15 cellular contexts compared by ENCODE assay signal in the genomic region with DNA sequence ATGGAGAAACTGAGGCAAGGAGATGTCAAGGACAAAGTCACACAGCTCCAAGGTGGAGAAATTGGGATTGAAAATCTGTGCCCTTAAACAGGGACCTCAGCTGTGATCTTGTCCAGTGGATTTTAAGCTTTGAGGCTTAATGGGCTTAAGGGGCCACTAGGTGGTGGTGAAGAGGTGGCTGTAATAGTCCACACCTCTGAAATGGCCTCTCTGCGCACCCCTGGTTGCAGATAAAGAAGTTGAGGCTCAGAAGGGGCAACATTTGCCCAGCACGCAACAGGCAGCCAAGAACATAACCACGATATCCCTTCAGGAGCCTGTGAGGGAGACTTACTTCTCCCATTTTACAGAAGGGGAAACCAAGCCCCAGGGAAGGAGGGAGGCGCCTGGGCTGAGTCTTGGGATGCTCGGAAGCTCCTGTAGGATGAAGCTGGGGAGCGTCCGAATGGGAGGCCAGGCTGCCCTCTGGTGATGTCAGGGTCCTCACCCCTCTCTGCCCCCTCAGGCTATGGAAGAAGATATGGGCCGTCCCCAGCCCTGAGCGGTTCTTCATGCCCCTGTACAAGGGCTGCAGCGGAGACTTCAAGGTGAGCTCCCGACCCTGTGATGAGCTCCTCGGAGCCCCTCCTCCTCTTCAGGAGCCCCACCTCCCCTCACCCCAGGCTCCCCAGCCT. TPM values are rescaled to one million over a fixed set of nuclear protein-coding genes. Genes with fewer than 3 reads are reported as not detected.
DNase-seq lines count a peak whose midpoint lies in the region; ATAC-seq and TF ChIP-seq lines count a peak whose summit lies in the region.
"Had no signal": no experiment of that assay in that cellular context is flagged by ENCODE, and none has a peak within 500 bp of the region (broad histone marks: within the 10 kb centered on the region; RNA-seq: fewer than 3 reads in every experiment).

No MANE protein-coding gene starts in this region.

- peaks cover 51% of the 10 kb centered on the region for H3K4me1 Mint-ChIP-seq in activated CD4-positive, alpha-beta memory T cell treated with anti-CD3 and anti-CD28 coated beads, Interleukin-2, amount 10 ng/mL, durations not matched to agents 7 days and 5 days
- peaks cover 57% of the 10 kb centered on the region for H3K4me1 Mint-ChIP-seq in activated CD4-positive, alpha-beta memory T cell treated with anti-CD3 and anti-CD28 coated beads for 36 hours (ENCODE audit: low read depth)
- peaks cover 43 to 63% of the 10 kb centered on the region in 2 donors for H3K4me1 Mint-ChIP-seq in natural killer cell treated with Interleukin-12 subunit alpha and Interleukin-12 subunit beta and Interleukin-15 and Interleukin-18, amount 100 ng/mL, for 72 hours (ENCODE audit: low read depth in 2 of 2)

- H3K27ac ChIP-seq in HCT116 (ENCODE audit: low read depth, low read length): no peak overlapping the region
- H3K27ac ChIP-seq: A549, dorsolateral prefrontal cortex had no signal

- peak overlapping the region; percentile 87 for H3K27ac Mint-ChIP-seq in activated CD4-positive, alpha-beta memory T cell treated with anti-CD3 and anti-CD28 coated beads, Interleukin-2, amount 10 ng/mL, durations not matched to agents 7 days and 5 days
- H3K27ac Mint-ChIP-seq in activated CD4-positive, alpha-beta memory T cell treated with anti-CD3 and anti-CD28 coated beads for 36 hours: no peak overlapping the region
- peak overlapping the region; percentile 78 to 100 for H3K27ac Mint-ChIP-seq in natural killer cell treated with Interleukin-12 subunit alpha and Interleukin-12 subunit beta and Interleukin-15 and Interleukin-18, amount 100 ng/mL, for 72 hours

- peaks cover 25% of the 10 kb centered on the region for H3K9me3 Mint-ChIP-seq in activated CD4-positive, alpha-beta memory T cell treated with anti-CD3 and anti-CD28 coated beads, Interleukin-2, amount 10 ng/mL, durations not matched to agents 7 days and 5 days
- H3K9me3 Mint-ChIP-seq in activated CD4-positive, alpha-beta memory T cell treated with anti-CD3 and anti-CD28 coated beads for 36 hours: peaks cover 11% of the 10 kb centered on the region
- no peaks in the 10 kb centered on the region for H3K9me3 Mint-ChIP-seq in natural killer cell treated with Interleukin-12 subunit alpha and Interleukin-12 subunit beta and Interleukin-15 and Interleukin-18, amount 100 ng/mL, for 72 hours

- no peak for TF ChIP-seq RAD21 in HCT116 (IDR thresholded peaks at IDR 0.05; ENCODE audit: low read depth)

- H3K4me3 Mint-ChIP-seq in activated CD4-positive, alpha-beta memory T cell treated with anti-CD3 and anti-CD28 coated beads, Interleukin-2, amount 10 ng/mL, durations not matched to agents 7 days and 5 days: no peak overlapping the region
- no peak overlapping the region for H3K4me3 Mint-ChIP-seq in activated CD4-positive, alpha-beta memory T cell treated with anti-CD3 and anti-CD28 coated beads for 36 hours
- H3K4me3 Mint-ChIP-seq in natural killer cell treated with Interleukin-12 subunit alpha and Interleukin-12 subunit beta and Interleukin-15 and Interleukin-18, amount 100 ng/mL, for 72 hours: no peak overlapping the region

- H3K36me3 ChIP-seq in HCT116 (ENCODE audit: control insufficient read depth in 1 of 2, insufficient read depth in 2 of 2, low read length in 2 of 2): no peaks in the 10 kb centered on the region

- peaks cover 92% of the 10 kb centered on the region for H3K36me3 Mint-ChIP-seq in activated CD4-positive, alpha-beta memory T cell treated with anti-CD3 and anti-CD28 coated beads, Interleukin-2, amount 10 ng/mL, durations not matched to agents 7 days and 5 days (ENCODE audit: low read depth)
- peaks cover 90% of the 10 kb centered on the region for H3K36me3 Mint-ChIP-seq in activated CD4-positive, alpha-beta memory T cell treated with anti-CD3 and anti-CD28 coated beads for 36 hours
- H3K36me3 Mint-ChIP-seq in natural killer cell treated with Interleukin-12 subunit alpha and Interleukin-12 subunit beta and Interleukin-15 and Interleukin-18, amount 100 ng/mL, for 72 hours: peaks cover 31% of the 10 kb centered on the region

- H3K79me2 ChIP-seq in HCT116 (ENCODE audit: insufficient read depth, low read length): no peaks in the 10 kb centered on the region

- intact Hi-C loops in activated CD4-positive, alpha-beta memory T cell treated with anti-CD3 and anti-CD28 coated beads for 36 hours (cut with micrococcal nuclease): no loop called here
- intact Hi-C loops in HCT116 (cut with micrococcal nuclease): no loop called here

- CTCF ChIA-PET in activated CD4-positive, alpha-beta memory T cell treated with anti-CD3 and anti-CD28 coated beads, Interleukin-2, amount 10 ng/mL, durations not matched to agents 7 days and 5 days (lab: Charles Lee): interaction anchor here (0.9 to 1.4 kb wide), 2 partner anchors 14 to 78 kb away, joined by 4 read pairs; no protein-coding TSS in a partner anchor
- CTCF ChIA-PET in activated CD4-positive, alpha-beta memory T cell treated with anti-CD3 and anti-CD28 coated beads for 36 hours (lab: Charles Lee): interaction anchor here (0.6 kb wide), 1 partner anchor 278 kb away, joined by 3 read pairs; no protein-coding TSS in a partner anchor
- CTCF ChIA-PET in HCT116 (lab: Charles Lee): no interaction called here

- peaks cover 0 to 15% of the 10 kb centered on the region in 2 experiments; a peak in 2 of 4 replicates for H3K9me3 ChIP-seq in HCT116 (ENCODE audit: control insufficient read depth in 1 of 2, insufficient read depth in 1 of 2, low read depth in 1 of 2, low read length in 2 of 2)

- TF ChIP-seq CTCF in HCT116 (IDR thresholded peaks at IDR 0.05 in 2 of 3, conservative IDR thresholded peaks at IDR 0.05 in 1 of 3; ENCODE audit: borderline replicate concordance in 1 of 3, insufficient read depth in 1 of 3, low read depth in 2 of 3, low read length in 2 of 3) (peak in 2 of 3 experiments; percentile 16 to 25; a peak in 3 of 6 replicates), astrocyte of the spinal cord (IDR thresholded peaks at IDR 0.05; ENCODE audit: low read depth, low read length) (peak; percentile 4)

- no peak overlapping the region for H3K4me2 ChIP-seq in HCT116 (ENCODE audit: low read length)
- H3K4me2 ChIP-seq: A549 had no signal

- ATAC-seq in HCT116 (no peak; the same call in 1 of the 2 replicates), GM18861 (IDR thresholded peaks at IDR 0.05; ENCODE audit: unreplicated experiment) (no peak)
- no peak for ATAC-seq in natural killer cell treated with Interleukin-12 subunit alpha and Interleukin-12 subunit beta and Interleukin-15 and Interleukin-18, amount 100 ng/mL, for 72 hours
- ATAC-seq: A549 had no signal

- H3K4me3 ChIP-seq in HCT116 (replicated peaks in 1 of 2; ENCODE audit: low read depth in 1 of 2, low read length in 2 of 2) (no peak overlapping the region), astrocyte of the spinal cord (ENCODE audit: low read depth, low read length) (no peak overlapping the region)
- H3K4me3 ChIP-seq: A549, dorsolateral prefrontal cortex had no signal

- H3K9me2 ChIP-seq in HCT116 (ENCODE audit: insufficient read depth): no peaks in the 10 kb centered on the region

- H3K27me3 ChIP-seq in HCT116 (ENCODE audit: insufficient read depth, low read length): no peaks in the 10 kb centered on the region

- H2AFZ ChIP-seq in HCT116 (ENCODE audit: low read depth, low read length, poor library complexity, severe bottlenecking): no peak overlapping the region

- RAD21 ChIA-PET in HCT116 (lab: Charles Lee; ENCODE audit: low non-redundant PET in 1 of 2, low total read pairs in 2 of 2, uncharacterized antibody in 2 of 2, unreplicated experiment in 2 of 2): no interaction called here

- in situ Hi-C loops in astrocyte of the spinal cord (cut with HindIII; ENCODE audit: low sequenced_read_pairs): no loop called here

- POLR2A ChIA-PET in activated CD4-positive, alpha-beta memory T cell treated with anti-CD3 and anti-CD28 coated beads, Interleukin-2, amount 10 ng/mL, durations not matched to agents 7 days and 5 days (lab: Charles Lee): interaction anchor here (0.9 to 2.6 kb wide), 5 partner anchors 8 to 215 kb away, joined by 3 to 18 read pairs (median 4); a partner anchor contains a TSS
- POLR2A ChIA-PET in activated CD4-positive, alpha-beta memory T cell treated with anti-CD3 and anti-CD28 coated beads for 36 hours (lab: Charles Lee): no interaction called here
- POLR2A ChIA-PET in HCT116 (lab: Charles Lee): no interaction called here

- no TSS peak for BruUV-seq in HCT116 (replicated peaks; lab: Mats Ljungman, UMichigan)

- DNase-seq in activated CD4-positive, alpha-beta memory T cell treated with anti-CD3 and anti-CD28 coated beads, Interleukin-2, amount 10 ng/mL, durations not matched to agents 7 days and 5 days: no peak
- DNase-seq in activated CD4-positive, alpha-beta memory T cell treated with anti-CD3 and anti-CD28 coated beads for 36 hours: no peak
- no peak for DNase-seq in HCT116 (ENCODE audit: low read depth, low spot score)
- DNase-seq in astrocyte of the spinal cord (ENCODE audit: low read depth, low spot score): no peak
- peak; percentile 46 for DNase-seq in natural killer cell treated with Interleukin-12 subunit alpha and Interleukin-12 subunit beta and Interleukin-15 and Interleukin-18, amount 100 ng/mL, for 72 hours (ENCODE audit: low spot score)
- no peak for DNase-seq in COR-L47 (lab: John Stamatoyannopoulos, UW)
- DNase-seq in HuH-7.5 (ENCODE audit: low spot score): no peak
- DNase-seq: mesenchymal stem cell, NCI-H1417, NCI-H510A treated with DMSO at 0.1 percent for 48 hours, nucleus accumbens, small intestine had no signal

- H4K20me1 ChIP-seq in HCT116 (ENCODE audit: insufficient read depth): no peaks in the 10 kb centered on the region

- no peaks in the 10 kb centered on the region for H3K4me1 ChIP-seq in HCT116 (ENCODE audit: control insufficient read depth in 1 of 2, insufficient read depth in 2 of 2, low read length in 2 of 2)
- H3K4me1 ChIP-seq: A549 had no signal

- H3K27me3 Mint-ChIP-seq in activated CD4-positive, alpha-beta memory T cell treated with anti-CD3 and anti-CD28 coated beads, Interleukin-2, amount 10 ng/mL, durations not matched to agents 7 days and 5 days: no peaks in the 10 kb centered on the region
- no peaks in the 10 kb centered on the region for H3K27me3 Mint-ChIP-seq in activated CD4-positive, alpha-beta memory T cell treated with anti-CD3 and anti-CD28 coated beads for 36 hours
- no peaks in the 10 kb centered on the region for H3K27me3 Mint-ChIP-seq in natural killer cell treated with Interleukin-12 subunit alpha and Interleukin-12 subunit beta and Interleukin-15 and Interleukin-18, amount 100 ng/mL, for 72 hours

- no peak for TF ChIP-seq POLR2A in HCT116 (IDR thresholded peaks at IDR 0.05; ENCODE audit: borderline replicate concordance, extremely low read depth, insufficient read depth, insufficient read length)

- no peak overlapping the region for H3K9ac ChIP-seq in HCT116 (ENCODE audit: low read length)

TF ChIP-seq in HCT116, 20 proteins besides CTCF, POLR2A, EP300 and RAD21 (continues in another document):
- TF ChIP-seq ZNF274 (IDR thresholded peaks at IDR 0.05; ENCODE audit: low read depth, low read length): no peak

RNA-seq across cellular contexts. Expression of a gene that starts 43.7 kb away (rescaled TPM):
- 10 to 100 TPM; 29.2 to 29.5 TPM for total RNA-seq in activated CD4-positive, alpha-beta memory T cell treated with anti-CD3 and anti-CD28 coated beads, Interleukin-2, amount 10 ng/mL, durations not matched to agents 7 days and 5 days
- 10 to 100 TPM; 55.0 to 55.9 TPM for total RNA-seq in activated CD4-positive, alpha-beta memory T cell treated with anti-CD3 and anti-CD28 coated beads for 36 hours
- 1.2 TPM for total RNA-seq in HCT116 (2021; ENCODE audit: unreplicated experiment)
- polyA plus RNA-seq in HCT116 (2012): 0.76 and 1.5 TPM in 2 replicates
- 10 to 100 TPM; 58.3 to 64.4 TPM for total RNA-seq in natural killer cell treated with Interleukin-12 subunit alpha and Interleukin-12 subunit beta and Interleukin-15 and Interleukin-18, amount 100 ng/mL, for 72 hours

Comparison
In these comparisons a context has a peak if more than half of its experiments do, and no peak if none do; other contexts are left out.
1. RNA of a gene that starts 43.7 kb away (total RNA-seq): 58.3 to 64.4 TPM in natural killer cell treated with Interleukin-12 subunit alpha and Interleukin-12 subunit beta and Interleukin-15 and Interleukin-18, amount 100 ng/mL, for 72 hours, 55.0 to 55.9 TPM in activated CD4-positive, alpha-beta memory T cell treated with anti-CD3 and anti-CD28 coated beads for 36 hours and 29.2 to 29.5 TPM in activated CD4-positive, alpha-beta memory T cell treated with anti-CD3 and anti-CD28 coated beads, Interleukin-2, amount 10 ng/mL, durations not matched to agents 7 days and 5 days; 1.2 TPM in HCT116 (single experiment); every median in the first group is over 10 times any median in the second.